Comparison of ENCODE assay signal across 21 cellular contexts in genomic region chr1:205187420-205187819, GRCh38. TPM values are rescaled to one million over a fixed set of nuclear protein-coding genes. Genes with fewer than 3 reads are reported as not detected.
DNase-seq lines count a peak whose midpoint lies in the region; ATAC-seq lines count a peak whose summit lies in the region.
"Had no signal": no experiment of that assay in that cellular context is flagged by ENCODE, and none has a peak within 500 bp of the region (broad histone marks: within the 10 kb centered on the region; RNA-seq: fewer than 3 reads in every experiment).

No MANE protein-coding gene starts in this region.

- ATAC-seq in HG02678 (IDR thresholded peaks at IDR 0.05; ENCODE audit: unreplicated experiment) = no peak
- no peak for ATAC-seq in HG03139 (IDR thresholded peaks at IDR 0.05; ENCODE audit: unreplicated experiment)
- ATAC-seq: Panc1 had no signal

- H2BK15ac ChIP-seq in mesendoderm (replicated peaks; ENCODE audit: low read depth) = no peak overlapping the region
- H2BK15ac ChIP-seq in mesenchymal stem cell (ENCODE audit: low read depth, poor library complexity, severe bottlenecking) = no peak overlapping the region

- H3K4me2 ChIP-seq in mesendoderm (ENCODE audit: low read length) = no peak overlapping the region
- H3K4me2 ChIP-seq in mesenchymal stem cell (ENCODE audit: low read length, poor library complexity, severe bottlenecking) = no peak overlapping the region
- H3K4me2 ChIP-seq: KMS-11 had no signal

- H3K14ac ChIP-seq in mesenchymal stem cell (ENCODE audit: low read length in 2 of 2) = peak overlapping the region in 1 of 2 experiments; percentile 82

- H3K9me3 ChIP-seq in HUES48 (ENCODE audit: control insufficient read depth, insufficient read depth, low read length) (no peaks in the 10 kb centered on the region), mesenchymal stem cell (ENCODE audit: control insufficient read depth, low read length) (no peaks in the 10 kb centered on the region)
- H3K9me3 ChIP-seq: HAP-1, SJSA1 had no signal

- DNase-seq in NCI-H1694 treated with DMSO at 0.1 percent for 48 hours (lab: John Stamatoyannopoulos, UW) (peak; percentile 14), NCI-H1694 (lab: John Stamatoyannopoulos, UW) (no peak), mesendoderm (no peak), mesenchymal stem cell (no peak)
- DNase-seq in activated naive CD8-positive, alpha-beta T cell treated with anti-CD3 and anti-CD28 coated beads for 36 hours = no peak
- DNase-seq: AML-193, DMS79 treated with DMSO at 0.1 percent for 48 hours, MV-4-11, NCI-H1417, NCI-H1930, NCI-H226, NCI-H526 treated with DMSO at 0.1 percent for 48 hours had no signal

- no peaks in the 10 kb centered on the region for H3K79me2 ChIP-seq in mesendoderm (ENCODE audit: control insufficient read depth, insufficient read depth, low read length)

- H3K27me3 Mint-ChIP-seq in activated naive CD8-positive, alpha-beta T cell treated with anti-CD3 and anti-CD28 coated beads for 36 hours = no peaks in the 10 kb centered on the region

- H2BK12ac ChIP-seq in mesenchymal stem cell (ENCODE audit: low read length in 2 of 2) = peak overlapping the region in 1 of 2 experiments; percentile 45

- H2AK5ac ChIP-seq in mesendoderm (ENCODE audit: low read length) (no peak overlapping the region), mesenchymal stem cell (ENCODE audit: low read length, severe bottlenecking) (no peak overlapping the region)

- H3K4me3 Mint-ChIP-seq in activated naive CD8-positive, alpha-beta T cell treated with anti-CD3 and anti-CD28 coated beads for 36 hours = no peak overlapping the region

- no CpG with 5 or more reads among the region's 10 CpGs for WGBS in mesendoderm (ENCODE audit: extremely low coverage, insufficient coverage, low lambda C conversion rate)
- WGBS in mesenchymal stem cell = 93% methylated on average over 10 of the region's 10 CpGs

- H3K4me1 ChIP-seq in HUES48 (ENCODE audit: control insufficient read depth, insufficient read depth, low read length) (peaks cover 52% of the 10 kb centered on the region), mesendoderm (ENCODE audit: control insufficient read depth, low read depth, low read length) (peaks cover 1% of the 10 kb centered on the region), mesenchymal stem cell (ENCODE audit: control insufficient read depth, insufficient read depth, low read depth, low read length) (peaks cover 14% of the 10 kb centered on the region)

- H3K27ac ChIP-seq in HUES48 (ENCODE audit: low read depth, low read length) (peak overlapping the region; percentile 30), mesendoderm (ENCODE audit: low read depth, low read length) (no peak overlapping the region), mesenchymal stem cell (ENCODE audit: low read length, poor library complexity, severe bottlenecking) (no peak overlapping the region)
- H3K27ac ChIP-seq: 22Rv1, C4-2B, KMS-11, SJSA1 had no signal

- H3K27me3 ChIP-seq in HUES48 (ENCODE audit: control insufficient read depth, insufficient read depth, low read length) (no peaks in the 10 kb centered on the region), mesendoderm (ENCODE audit: insufficient read depth, low read length, poor library complexity) (no peaks in the 10 kb centered on the region), mesenchymal stem cell (ENCODE audit: control insufficient read depth in 1 of 2, insufficient read depth in 1 of 2, low read length in 2 of 2) (no peaks in the 10 kb centered on the region)
- H3K27me3 ChIP-seq: SJSA1 had no signal

- no peaks in the 10 kb centered on the region for H3K9me3 Mint-ChIP-seq in activated naive CD8-positive, alpha-beta T cell treated with anti-CD3 and anti-CD28 coated beads for 36 hours

- no peak overlapping the region for H4K8ac ChIP-seq in mesendoderm (ENCODE audit: low read depth, low read length)
- no peak overlapping the region for H4K8ac ChIP-seq in mesenchymal stem cell (ENCODE audit: low read length)

- H3K4me3 ChIP-seq in HUES48 (ENCODE audit: low read depth, low read length) (peak overlapping the region; percentile 8; the same call in 1 of the 2 replicates), mesendoderm (ENCODE audit: low read length) (no peak overlapping the region), mesenchymal stem cell (ENCODE audit: insufficient read depth in 1 of 2, low read depth in 1 of 2, low read length in 2 of 2) (no peak overlapping the region)
- H3K4me3 ChIP-seq: HAP-1, SJSA1 had no signal

- H3K23ac ChIP-seq in mesendoderm (ENCODE audit: low read length) (peak overlapping the region; percentile 51), mesenchymal stem cell (ENCODE audit: low read length in 2 of 2) (no peak overlapping the region)

- H2BK5ac ChIP-seq in mesendoderm (ENCODE audit: low read length) (no peak overlapping the region), mesenchymal stem cell (ENCODE audit: low read depth, low read length, poor library complexity, severe bottlenecking) (no peak overlapping the region)

- H3K9ac ChIP-seq in HUES48 (ENCODE audit: low read depth, low read length) (no peak overlapping the region), mesendoderm (ENCODE audit: low read length) (no peak overlapping the region), mesenchymal stem cell (ENCODE audit: low read length) (no peak overlapping the region)
- H3K9ac ChIP-seq: KMS-11 had no signal

- H4K5ac ChIP-seq in mesendoderm (ENCODE audit: low read length) = no peak overlapping the region

- H3K79me1 ChIP-seq in mesendoderm (ENCODE audit: low read length) (peaks cover 2% of the 10 kb centered on the region), mesenchymal stem cell (replicated peaks; ENCODE audit: low read length, poor library complexity, severe bottlenecking) (peaks cover 19% of the 10 kb centered on the region)

- H3K36me3 ChIP-seq in HUES48 (ENCODE audit: control insufficient read depth, insufficient read depth, low read length) (peaks cover 14% of the 10 kb centered on the region), mesendoderm (ENCODE audit: control insufficient read depth, insufficient read depth, low read length) (no peaks in the 10 kb centered on the region), mesenchymal stem cell (ENCODE audit: control insufficient read depth in 1 of 2, insufficient read depth in 2 of 2, low read depth in 1 of 2, low read length in 2 of 2) (peaks cover 4 to 19% of the 10 kb centered on the region in 2 experiments)

- peaks cover 76% of the 10 kb centered on the region for H3K4me1 Mint-ChIP-seq in activated naive CD8-positive, alpha-beta T cell treated with anti-CD3 and anti-CD28 coated beads for 36 hours

- H3K4ac ChIP-seq in mesendoderm (ENCODE audit: low read depth, low read length) (no peak overlapping the region), mesenchymal stem cell (ENCODE audit: low read depth in 1 of 2, low read length in 2 of 2) (no peak overlapping the region)

- H3K27ac Mint-ChIP-seq in activated naive CD8-positive, alpha-beta T cell treated with anti-CD3 and anti-CD28 coated beads for 36 hours = peak overlapping the region; percentile 82

- H2AFZ ChIP-seq in mesenchymal stem cell (ENCODE audit: low read depth, low read length) = no peak overlapping the region

- H3K18ac ChIP-seq in mesendoderm (ENCODE audit: low read length) = no peak overlapping the region
- no peak overlapping the region for H3K18ac ChIP-seq in mesenchymal stem cell (ENCODE audit: low read depth in 1 of 2, low read length in 2 of 2)

- H3K56ac ChIP-seq in mesendoderm (ENCODE audit: low read length) = no peak overlapping the region

- H4K91ac ChIP-seq in mesenchymal stem cell (ENCODE audit: low read length) = no peak overlapping the region

- peaks cover 51% of the 10 kb centered on the region for H3K36me3 Mint-ChIP-seq in activated naive CD8-positive, alpha-beta T cell treated with anti-CD3 and anti-CD28 coated beads for 36 hours

- H2BK120ac ChIP-seq in mesendoderm (ENCODE audit: low read depth, low read length) (no peak overlapping the region), mesenchymal stem cell (ENCODE audit: low read depth, low read length) (no peak overlapping the region)

RNA-seq across cellular contexts. Expression of gene DSTYK, which starts 24.1 kb away (rescaled TPM):
- 10 to 100 TPM; 14.0 to 14.4 TPM for total RNA-seq in activated naive CD8-positive, alpha-beta T cell treated with anti-CD3 and anti-CD28 coated beads for 36 hours
- polyA plus RNA-seq in mesendoderm (2013, experiment 1 of 2) = 3.8 TPM
- 3.6 TPM for polyA plus RNA-seq in mesendoderm (2013, experiment 2 of 2)
- 8.1 TPM for polyA plus RNA-seq in mesenchymal stem cell (2013, experiment 1 of 2)
- polyA plus RNA-seq in mesenchymal stem cell (2013, experiment 2 of 2) = 8.0 TPM

RNA-seq across cellular contexts. Expression of gene TMCC2, which starts 40.3 kb away (rescaled TPM):
- total RNA-seq in activated naive CD8-positive, alpha-beta T cell treated with anti-CD3 and anti-CD28 coated beads for 36 hours = 10 to 100 TPM; 13.3 to 14.0 TPM
- 3.2 TPM for polyA plus RNA-seq in mesendoderm (2013, experiment 1 of 2)
- polyA plus RNA-seq in mesendoderm (2013, experiment 2 of 2) = 3.2 TPM
- polyA plus RNA-seq in mesenchymal stem cell (2013, experiment 1 of 2) = 1.8 TPM
- 1.8 TPM for polyA plus RNA-seq in mesenchymal stem cell (2013, experiment 2 of 2)
